In genomic region chr19:19426799-19427198, GRCh38 we compare ENCODE assay signal across 22 cellular contexts. TPM values are rescaled to one million over a fixed set of nuclear protein-coding genes. Genes with fewer than 3 reads are reported as not detected.
DNase-seq lines count a peak whose midpoint lies in the region; ATAC-seq, FAIRE-seq and TF ChIP-seq lines count a peak whose summit lies in the region.
"Had no signal": no experiment of that assay in that cellular context is flagged by ENCODE, and none has a peak within 500 bp of the region (broad histone marks: within the 10 kb centered on the region; RNA-seq: fewer than 3 reads in every experiment).

No MANE protein-coding gene starts in this region.

- H2AFZ ChIP-seq in K562 (ENCODE audit: low read depth, low read length), result no peak overlapping the region
- H2AFZ ChIP-seq in neural progenitor cell (replicated peaks), result no peak overlapping the region

- peaks cover 73% of the 10 kb centered on the region for H3K4me1 Mint-ChIP-seq in activated CD4-positive, alpha-beta T cell treated with anti-CD3 and anti-CD28 coated beads for 36 hours
- H3K4me1 Mint-ChIP-seq in CD8-positive, alpha-beta memory T cell, result peaks cover 76 to 98% (median 92%) of the 10 kb centered on the region in 3 donors
- H3K4me1 Mint-ChIP-seq in neural progenitor cell, result peaks cover 9% of the 10 kb centered on the region

- peaks cover 97% of the 10 kb centered on the region for H3K79me2 ChIP-seq in K562 (ENCODE audit: control insufficient read depth, insufficient read depth, low read length)
- peaks cover 100% of the 10 kb centered on the region for H3K79me2 ChIP-seq in neural progenitor cell (ENCODE audit: low read depth)

- no peak for ATAC-seq in activated CD4-positive, alpha-beta T cell treated with anti-CD3 and anti-CD28 coated beads for 36 hours
- ATAC-seq in K562, result no peak
- ATAC-seq: activated T-cell treated with anti-CD3 and anti-CD28 coated beads, Interleukin-2, amount 50 U/mL, for 4 hours; left ventricle myocardium superior had no signal

- H3K27me3 Mint-ChIP-seq in activated CD4-positive, alpha-beta T cell treated with anti-CD3 and anti-CD28 coated beads for 36 hours, result no peaks in the 10 kb centered on the region
- no peaks in the 10 kb centered on the region for H3K27me3 Mint-ChIP-seq in CD8-positive, alpha-beta memory T cell
- no peaks in the 10 kb centered on the region for H3K27me3 Mint-ChIP-seq in neural progenitor cell (ENCODE audit: insufficient read depth, low read depth)

- no peaks in the 10 kb centered on the region for H3K27me3 ChIP-seq in CD8-positive, alpha-beta memory T cell (ENCODE audit: insufficient read depth, low read length, poor library complexity, severe bottlenecking)
- no peaks in the 10 kb centered on the region for H3K27me3 ChIP-seq in K562 (ENCODE audit: control insufficient read depth in 2 of 2, insufficient read depth in 2 of 2, low read length in 2 of 2)
- H3K27me3 ChIP-seq in neural progenitor cell, result no peaks in the 10 kb centered on the region
- H3K27me3 ChIP-seq: spleen had no signal

- H3K4me2 ChIP-seq in K562 (ENCODE audit: insufficient read depth, low read length) (no peak overlapping the region), neural progenitor cell (no peak overlapping the region)

- H3K9me3 Mint-ChIP-seq in activated CD4-positive, alpha-beta T cell treated with anti-CD3 and anti-CD28 coated beads for 36 hours (ENCODE audit: low read depth), result no peaks in the 10 kb centered on the region
- H3K9me3 Mint-ChIP-seq in CD8-positive, alpha-beta memory T cell, result no peaks in the 10 kb centered on the region
- no peaks in the 10 kb centered on the region for H3K9me3 Mint-ChIP-seq in neural progenitor cell
- H3K9me3 Mint-ChIP-seq: activated naive CD4-positive, alpha-beta T cell treated with anti-CD3 and anti-CD28 coated beads for 36 hours; activated T-cell treated with anti-CD3 and anti-CD28 coated beads, Interleukin-2, amount 50 U/mL, for 4 hours had no signal

- in situ Hi-C loops in K562 (cut with MboI), result no loop called here

- H3K9me1 ChIP-seq in K562 (ENCODE audit: control insufficient read depth, insufficient read depth, low read length), result peaks cover 6% of the 10 kb centered on the region

- H3K4me1 ChIP-seq in CD8-positive, alpha-beta memory T cell (ENCODE audit: insufficient read depth, low read length), result peaks cover 72% of the 10 kb centered on the region
- H3K4me1 ChIP-seq in K562 (replicated peaks in 1 of 2; ENCODE audit: control insufficient read depth in 2 of 2, insufficient read depth in 2 of 2, low read length in 2 of 2) (peaks cover 0 to 18% of the 10 kb centered on the region in 2 experiments; a peak in 3 of 5 replicates), neural progenitor cell (peaks cover 18% of the 10 kb centered on the region)

- TF ChIP-seq EP300 in K562 (IDR thresholded peaks at IDR 0.05; ENCODE audit: low read length), result no peak

- no peak for DNase-seq in activated CD4-positive, alpha-beta T cell treated with anti-CD3 and anti-CD28 coated beads for 36 hours
- DNase-seq in activated CD4-positive, alpha-beta T cell treated with anti-CD3 and anti-CD28 coated beads, Interleukin-2, amount 50 U/mL, for 1 hour, result no peak
- no peak for DNase-seq in CD8-positive, alpha-beta memory T cell
- DNase-seq in K562 (ENCODE audit: extremely low read depth in 1 of 4, low spot score in 3 of 4) (no peak), neural progenitor cell (ENCODE audit: low spot score) (no peak), NCI-H526 treated with DMSO at 0.1 percent for 48 hours (lab: John Stamatoyannopoulos, UW) (no peak), NCI-H446 treated with DMSO at 0.1 percent for 48 hours (lab: John Stamatoyannopoulos, UW) (no peak), OCI-M2 (lab: John Stamatoyannopoulos, UW; ENCODE audit: unreplicated experiment) (no peak)
- DNase-seq: activated CD4-positive, alpha-beta T cell treated with anti-CD3 and anti-CD28 coated beads, Interleukin-2, amount 50 U/mL, for 4 hours; activated naive CD4-positive, alpha-beta T cell treated with anti-CD3 and anti-CD28 coated beads for 36 hours; activated T-cell treated with anti-CD3 and anti-CD28 coated beads, Interleukin-2, amount 50 U/mL, for 4 hours; erythroblast; foreskin fibroblast; hippocampal formation; left ventricle myocardium superior; NCI-H187; NCI-H510A; nucleus accumbens; spleen; stimulated activated CD4-positive, alpha-beta T cell treated with anti-CD3 and anti-CD28 coated beads, Interleukin-4, amount 100 ng/mL, for 24 hours had no signal

- no peak for FAIRE-seq in K562 (lab: Jason Lieb, UNC)
- FAIRE-seq: A204.1, GM12892 had no signal

- TF ChIP-seq RAD21 in K562 (CRISPR knock-in tag; conservative IDR thresholded peaks at IDR 0.05 in 1 of 2, IDR thresholded peaks at IDR 0.05 in 1 of 2), result no peak

- WGBS in K562 (ENCODE audit: insufficient coverage, low coverage, missing lambda C conversion rate), result 86% methylated on average over 4 of the region's 4 CpGs

- no peaks in the 10 kb centered on the region for H3K9me3 ChIP-seq in CD8-positive, alpha-beta memory T cell (ENCODE audit: low read length)
- H3K9me3 ChIP-seq in K562 (replicated peaks; ENCODE audit: control insufficient read depth, insufficient read depth, low read depth, low read length) (no peaks in the 10 kb centered on the region), neural progenitor cell (ENCODE audit: low read depth) (no peaks in the 10 kb centered on the region)
- H3K9me3 ChIP-seq: spleen had no signal

- H4K20me1 ChIP-seq in K562 (replicated peaks; ENCODE audit: control insufficient read depth, insufficient read depth, low read length) (peaks cover 43% of the 10 kb centered on the region), neural progenitor cell (ENCODE audit: low read depth) (peaks cover 92% of the 10 kb centered on the region)

- H3K9ac ChIP-seq in K562 (ENCODE audit: insufficient read depth in 1 of 2, low read depth in 2 of 2, low read length in 2 of 2) (no peak overlapping the region), neural progenitor cell (no peak overlapping the region)

- no peak overlapping the region for H3K27ac ChIP-seq in CD8-positive, alpha-beta memory T cell (ENCODE audit: low read depth, low read length)
- no peak overlapping the region for H3K27ac ChIP-seq in K562 (ENCODE audit: extremely low read depth, low read depth, low read length)
- no peak overlapping the region for H3K27ac ChIP-seq in neural progenitor cell
- H3K27ac ChIP-seq: spleen had no signal

- H3F3A ChIP-seq in neural progenitor cell (ENCODE audit: low read depth), result no peaks in the 10 kb centered on the region

- POLR2A ChIA-PET in activated CD4-positive, alpha-beta T cell treated with anti-CD3 and anti-CD28 coated beads for 36 hours (lab: Charles Lee), result no interaction called here
- POLR2A ChIA-PET in CD8-positive, alpha-beta memory T cell (lab: Charles Lee), result interaction anchor here (0.5 kb wide), 1 partner anchor 12 kb away, joined by 3 read pairs; no protein-coding TSS in a partner anchor
- POLR2A ChIA-PET in K562 (lab: Yijun Ruan, JAX), result interaction anchor here (0.8 to 1.4 kb wide), 4 partner anchors 10 to 22 kb away, joined by 3 to 6 read pairs (median 4); no protein-coding TSS in a partner anchor

- peaks cover 12% of the 10 kb centered on the region for H3K36me3 Mint-ChIP-seq in activated CD4-positive, alpha-beta T cell treated with anti-CD3 and anti-CD28 coated beads for 36 hours (ENCODE audit: low read depth)
- peaks cover 0 to 31% (median 0%) of the 10 kb centered on the region in 3 donors for H3K36me3 Mint-ChIP-seq in CD8-positive, alpha-beta memory T cell
- H3K36me3 Mint-ChIP-seq in neural progenitor cell, result peaks cover 18% of the 10 kb centered on the region

- TF ChIP-seq POLR2A in K562 (conservative IDR thresholded peaks at IDR 0.05), result no peak

- peak overlapping the region; percentile 11 for H3K27ac Mint-ChIP-seq in activated CD4-positive, alpha-beta T cell treated with anti-CD3 and anti-CD28 coated beads for 36 hours
- H3K27ac Mint-ChIP-seq in CD8-positive, alpha-beta memory T cell, result peak overlapping the region in 7 of 8 donors; percentile 13 to 89 (median 69)
- peak overlapping the region; percentile 30 for H3K27ac Mint-ChIP-seq in neural progenitor cell
- H3K27ac Mint-ChIP-seq: activated naive CD4-positive, alpha-beta T cell treated with anti-CD3 and anti-CD28 coated beads for 36 hours had no signal

- H3K4me3 ChIP-seq in CD8-positive, alpha-beta memory T cell (ENCODE audit: low read length), result no peak overlapping the region
- H3K4me3 ChIP-seq in K562, result no peak overlapping the region
- H3K4me3 ChIP-seq in neural progenitor cell, result no peak overlapping the region
- H3K4me3 ChIP-seq: spleen had no signal

- H3K36me3 ChIP-seq in CD8-positive, alpha-beta memory T cell (ENCODE audit: insufficient read depth, low read length), result peaks cover 4% of the 10 kb centered on the region
- H3K36me3 ChIP-seq in K562 (ENCODE audit: control insufficient read depth, insufficient read depth, low read length) (peaks cover 60% of the 10 kb centered on the region; the same call in 2 of the 3 replicates), neural progenitor cell (no peaks in the 10 kb centered on the region)

- intact Hi-C loops in activated CD4-positive, alpha-beta T cell treated with anti-CD3 and anti-CD28 coated beads for 36 hours (cut with DNase I, micrococcal nuclease), result loop anchor here in 1 of 2 experiments (2.0 kb wide), 1 partner anchor 18 kb away; no protein-coding TSS in a partner anchor
- intact Hi-C loops in K562 (cut with micrococcal nuclease), result no loop called here

- H3K4me3 Mint-ChIP-seq in activated CD4-positive, alpha-beta T cell treated with anti-CD3 and anti-CD28 coated beads for 36 hours, result no peak overlapping the region
- no peak overlapping the region for H3K4me3 Mint-ChIP-seq in CD8-positive, alpha-beta memory T cell
- H3K4me3 Mint-ChIP-seq in neural progenitor cell, result no peak overlapping the region
- H3K4me3 Mint-ChIP-seq: activated naive CD4-positive, alpha-beta T cell treated with anti-CD3 and anti-CD28 coated beads for 36 hours; activated T-cell treated with anti-CD3 and anti-CD28 coated beads, Interleukin-2, amount 50 U/mL, for 4 hours had no signal

- BruUV-seq in K562 (replicated peaks; lab: Mats Ljungman, UMichigan), result no TSS peak

- TF ChIP-seq CTCF in K562 (IDR thresholded peaks at IDR 0.05 in 2 of 3, conservative IDR thresholded peaks at IDR 0.05 in 1 of 3; ENCODE audit: insufficient read depth in 2 of 3, low read depth in 1 of 3, low read length in 3 of 3), result no peak
- TF ChIP-seq CTCF in neural progenitor cell (IDR thresholded peaks at IDR 0.05), result no peak

- CTCF ChIA-PET in activated CD4-positive, alpha-beta T cell treated with anti-CD3 and anti-CD28 coated beads for 36 hours (lab: Charles Lee), result interaction anchor here (1.0 to 1.2 kb wide), 4 partner anchors 9 to 106 kb away, joined by 3 to 4 read pairs (median 4); no protein-coding TSS in a partner anchor
- CTCF ChIA-PET in CD8-positive, alpha-beta memory T cell (lab: Charles Lee), result interaction anchor here (1.2 to 1.9 kb wide), 2 partner anchors 10 to 60 kb away, joined by 3 to 5 read pairs; no protein-coding TSS in a partner anchor
- CTCF ChIA-PET in K562 (lab: Yijun Ruan, JAX; ENCODE audit: low intra/inter-chr PET ratio), result no interaction called here

RNA-seq across cellular contexts. Expression of gene GATAD2A, which starts 21.3 kb away (rescaled TPM):
- 100 to 1,000 TPM; 123 to 139 TPM for total RNA-seq in activated CD4-positive, alpha-beta T cell treated with anti-CD3 and anti-CD28 coated beads for 36 hours
- 100 to 1,000 TPM; 176 to 182 TPM for total RNA-seq in CD8-positive, alpha-beta memory T cell
- polyA plus RNA-seq in CD8-positive, alpha-beta memory T cell, result 46.9 TPM
- total RNA-seq in K562 (2011; cell fraction: chromatin; rRNA removed; ENCODE audit: low replicate concordance), result 64.2 and 71.9 TPM in 2 replicates
- 40.3 and 42.0 TPM in 2 replicates for total RNA-seq in K562 (2011; cell fraction: nucleolus; rRNA removed)
- 44.1 and 58.8 TPM in 2 replicates for total RNA-seq in K562 (2011; cell fraction: nucleoplasm; rRNA removed)
- total RNA-seq in K562 (2014; rRNA removed), result 114 and 141 TPM in 2 replicates
- 36.3 and 39.2 TPM in 2 replicates for total RNA-seq in K562 (2014; rRNA removed; fragmentation: Illumina TruSeq; extraction: Trizol)
- total RNA-seq in K562 (2015; rRNA removed; fragmentation: Illumina TruSeq; extraction: Trizol), result 61.2 and 65.5 TPM in 2 replicates
- total RNA-seq in K562 (2021), result 215 and 226 TPM in 2 replicates
- polyA plus RNA-seq in K562 (2011; rRNA removed), result 25.4 and 33.0 TPM in 2 replicates
- 21.1 and 45.0 TPM in 2 replicates for polyA plus RNA-seq in K562 (2011; cell fraction: cytosol; rRNA removed)
- polyA plus RNA-seq in K562 (2011; cell fraction: nucleus; rRNA removed), result 23.6 and 33.3 TPM in 2 replicates
- polyA plus RNA-seq in K562 (2012), result 44.9 and 60.8 TPM in 2 replicates
- 44.2 and 80.9 TPM in 2 replicates for polyA plus RNA-seq in K562 (2014; fragmentation: Illumina TruSeq; extraction: Trizol)
- polyA plus RNA-seq in K562 (2014; fragmentation: Nextera tagmentation; extraction: Ambion mirVana), result 1 to 10 TPM; 2.4 to 5.1 TPM
- 88.4 and 112 TPM in 2 replicates for polyA plus RNA-seq in K562 (2014; rRNA removed)
- 33.1 and 40.4 TPM in 2 replicates for polyA minus RNA-seq in K562 (2011; rRNA and poly(A)+ RNA removed)
- 55.4 and 91.3 TPM in 2 replicates for polyA minus RNA-seq in K562 (2011; cell fraction: cytosol; rRNA and poly(A)+ RNA removed)
- 12.5 and 17.4 TPM in 2 replicates for polyA minus RNA-seq in K562 (2011; cell fraction: nucleus; rRNA and poly(A)+ RNA removed)
- total RNA-seq in neural progenitor cell (ENCODE audit: low replicate concordance), result 37.9 and 49.8 TPM in 2 replicates

Comparison
In these comparisons a context has a peak if more than half of its experiments do, and no peak if none do; other contexts are left out.
1. H3K27ac Mint-ChIP-seq: peak in every context shown above with its lines; median percentile 69 in CD8-positive, alpha-beta memory T cell; 30 in neural progenitor cell; 11 in activated CD4-positive, alpha-beta T cell treated with anti-CD3 and anti-CD28 coated beads for 36 hours.